ENCODE assay signal across 8 cellular contexts in the genomic region with DNA sequence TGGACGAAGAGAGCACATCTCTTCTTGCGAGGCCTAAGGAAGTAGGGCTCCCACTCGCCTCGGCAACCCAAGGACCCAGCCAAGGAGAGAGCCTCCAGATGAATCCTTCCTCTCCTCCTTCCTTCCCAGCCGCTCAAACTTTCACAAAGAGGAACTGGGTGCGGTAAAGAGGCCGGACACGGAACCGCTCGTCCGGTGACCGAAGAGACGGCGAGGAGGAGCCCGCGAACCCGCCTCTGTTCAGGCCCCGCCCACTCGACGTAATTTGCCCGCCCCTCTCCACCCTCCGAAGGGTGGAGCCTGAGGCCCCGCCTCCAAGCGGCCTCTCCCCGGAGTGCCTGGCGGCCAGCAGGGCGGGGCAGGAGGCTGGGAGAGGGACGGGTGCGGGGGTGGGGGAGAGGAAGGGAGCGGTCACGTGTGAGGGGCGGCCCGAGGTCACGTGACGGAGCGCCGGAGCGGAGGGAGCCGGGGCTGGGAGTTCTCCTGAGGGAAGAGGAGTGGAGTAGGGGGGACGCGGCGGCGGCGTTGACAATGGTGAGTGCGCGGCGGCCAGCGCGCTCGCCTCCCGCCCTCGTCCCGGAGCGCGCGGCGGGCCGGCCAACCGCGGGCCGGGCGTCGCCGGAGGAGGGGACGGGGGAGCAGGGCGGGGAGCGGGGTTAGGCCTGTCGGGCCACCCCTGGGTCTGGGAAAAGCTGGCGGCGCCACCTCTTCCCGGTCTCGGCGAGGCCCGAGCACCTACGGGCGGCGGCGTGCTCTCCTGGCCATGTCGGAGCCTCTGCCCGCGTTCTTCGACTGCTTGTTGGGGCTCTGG. TPM values are rescaled to one million over a fixed set of nuclear protein-coding genes. Genes with fewer than 3 reads are reported as not detected.
DNase-seq lines count a peak whose midpoint lies in the region; ATAC-seq, FAIRE-seq and TF ChIP-seq lines count a peak whose summit lies in the region.

A gene (plus strand): TSS at position 432 of the 811 bp plus-strand sequence. CDS start 100 bp downstream, at position 532.

- H3K9me3 ChIP-seq in pancreas (no peaks in the 10 kb centered on the region), tibial artery (no peaks in the 10 kb centered on the region)

- H3K27me3 ChIP-seq in pancreas (no peaks in the 10 kb centered on the region), tibial artery (no peaks in the 10 kb centered on the region)

- 0% methylated on average over 39 to 82 of the region's 82 CpGs for WGBS in pancreas, 2 donors

- H3K4me1 ChIP-seq in pancreas (peaks cover 0 to 16% (median 9%) of the 10 kb centered on the region in 3 donors), tibial artery (peaks cover 0 to 24% (median 13%) of the 10 kb centered on the region in 4 donors)

- H3K4me3 ChIP-seq in pancreas (peak within 1 kb of the TSS; percentile 60 to 95 (median 88)), tibial artery (peak within 1 kb of the TSS; percentile 71 to 93)

- TF ChIP-seq CTCF in GM12874 (IDR thresholded peaks at IDR 0.05; ENCODE audit: insufficient read depth, low read depth, low read length) (peak; percentile 40), pancreas (IDR thresholded peaks at IDR 0.05) (no peak), tibial artery (IDR thresholded peaks at IDR 0.05) (no peak)

- H3K27ac ChIP-seq in pancreas (peak within 1 kb of the TSS; percentile 93 to 99 (median 96)), tibial artery (peak within 1 kb of the TSS; percentile 98)

- H3K36me3 ChIP-seq in pancreas (no peaks in the 10 kb centered on the region), tibial artery (no peaks in the 10 kb centered on the region)

- peak; percentile 90 for ATAC-seq in HG02763 (IDR thresholded peaks at IDR 0.05; ENCODE audit: unreplicated experiment)
- ATAC-seq in Right ventricle myocardium inferior = peak; percentile 100
- peak; percentile 94 to 99 (median 96) for ATAC-seq in pancreas

- peak; percentile 92 to 96 (median 94) for DNase-seq in NCI-H1417 (lab: John Stamatoyannopoulos, UW)
- peak; percentile 78 to 92 for DNase-seq in SW 1271 (lab: John Stamatoyannopoulos, UW)
- peak; percentile 97 for DNase-seq in activated naive CD8-positive, alpha-beta T cell treated with anti-CD3 and anti-CD28 coated beads, Interleukin-2, amount 50 U/mL, for 16 hours (ENCODE audit: low read depth, low spot score)
- DNase-seq in Right ventricle myocardium inferior (ENCODE audit: missing footprints) = peak; percentile 99
- peak; percentile 99 to 100 (median 100) for DNase-seq in pancreas
- DNase-seq in tibial artery = peak; percentile 98 to 99

- FAIRE-seq in pancreas (lab: Jason Lieb, UNC) = peak; percentile 92

- intact Hi-C loops in Right ventricle myocardium inferior (cut with DNase I) (no loop called here), pancreas (cut with DNase I) (no loop called here), tibial artery (cut with DNase I; ENCODE audit: low total_unique reads) (no loop called here)

RNA-seq across cellular contexts. Expression of the gene that starts here (rescaled TPM):
- total RNA-seq in Right ventricle myocardium inferior = 32.5 TPM
- 10 to 100 TPM; 14.5 to 26.1 (median 18.8) TPM for total RNA-seq in pancreas
- polyA plus RNA-seq in pancreas = 10 to 100 TPM in 1 of 2 donors, 1 to 10 TPM in 1; 7.0 to 14.0 TPM

Comparison
In these comparisons a context has a peak if more than half of its experiments do, and no peak if none do; other contexts are left out.
1. Peak in every context shown above with its lines: DNase-seq, ATAC-seq, H3K4me3 ChIP-seq and H3K27ac ChIP-seq.